Comparison of ENCODE assay signal across 25 cellular contexts in genomic region chr2:54076577-54076976, GRCh38.
"Had no signal": no experiment of that assay in that cellular context is flagged by ENCODE, and none has a peak within 500 bp of the region (broad histone marks: within the 10 kb centered on the region; RNA-seq: fewer than 3 reads in every experiment).

No MANE protein-coding gene starts in this region.

- H3K4me3 ChIP-seq: adrenal gland, breast epithelium, Peyer's patch had no signal

- H3K36me3 ChIP-seq: adrenal gland, breast epithelium, Peyer's patch had no signal

- H3K9me3 ChIP-seq: adrenal gland, breast epithelium, Peyer's patch had no signal

- H3K27me3 Mint-ChIP-seq: activated CD8-positive, alpha-beta T cell treated with anti-CD3 and anti-CD28 coated beads for 36 hours; activated naive CD8-positive, alpha-beta T cell treated with anti-CD3 and anti-CD28 coated beads, Interleukin-2, amount 10 ng/mL, durations not matched to agents 7 days and 5 days had no signal

- H3K4me1 ChIP-seq: adrenal gland, breast epithelium, Peyer's patch had no signal

- H3K27ac ChIP-seq: adrenal gland, breast epithelium, Peyer's patch, RWPE1 had no signal

- H3K9me3 Mint-ChIP-seq: activated CD8-positive, alpha-beta T cell treated with anti-CD3 and anti-CD28 coated beads for 36 hours; activated naive CD8-positive, alpha-beta T cell treated with anti-CD3 and anti-CD28 coated beads, Interleukin-2, amount 10 ng/mL, durations not matched to agents 7 days and 5 days; T-helper 1 cell treated with Interleukin-12 subunit alpha and Interleukin-12 subunit beta and Interleukin-4 antibody, amounts not matched to agents 30 μg/mL and 1 μg/mL, for 36 hours had no signal

- H3K27me3 ChIP-seq: adrenal gland, breast epithelium, Peyer's patch had no signal

- FAIRE-seq: TTC549 had no signal

- DNase-seq: activated CD4-positive, alpha-beta T cell treated with anti-CD3 and anti-CD28 coated beads for 4 hours; activated CD8-positive, alpha-beta memory T cell treated with anti-CD3 and anti-CD28 coated beads, Interleukin-2, amount 50 U/mL, for 4 hours; activated CD8-positive, alpha-beta T cell treated with anti-CD3 and anti-CD28 coated beads for 36 hours; activated naive CD4-positive, alpha-beta T cell treated with anti-CD3 and anti-CD28 coated beads, Interleukin-2, amount 50 U/mL, for 16 hours; activated naive CD8-positive, alpha-beta T cell treated with anti-CD3 and anti-CD28 coated beads, Interleukin-2, amount 10 ng/mL, durations not matched to agents 7 days and 5 days; adrenal gland; anterior cingulate cortex; central memory CD4-positive, alpha-beta T cell; IMR-90; KG1; NCI-H1092; NCI-H1417 treated with DMSO at 0.1 percent for 48 hours; NCI-H1694 treated with DMSO at 0.1 percent for 48 hours; NCI-H2029 treated with DMSO at 0.1 percent for 48 hours; NCI-H510A treated with DMSO at 0.1 percent for 48 hours; NCI-H69; NK-92 treated with Interleukin-12 subunit alpha and Interleukin-12 subunit beta, amount 100 ng/mL, for 24 hours; Peyer's patch; SHP77 treated with DMSO at 0.1 percent for 48 hours; T-helper 9 cell had no signal

- ATAC-seq: activated CD4-positive, CD25-positive, alpha-beta regulatory T cell treated with anti-CD3 and anti-CD28 coated beads, Interleukin-2, amount 50 U/mL, for 24 hours; activated CD8-positive, alpha-beta T cell treated with anti-CD3 and anti-CD28 coated beads for 36 hours had no signal

- H3K4me3 Mint-ChIP-seq: activated CD8-positive, alpha-beta T cell treated with anti-CD3 and anti-CD28 coated beads for 36 hours; activated naive CD8-positive, alpha-beta T cell treated with anti-CD3 and anti-CD28 coated beads, Interleukin-2, amount 10 ng/mL, durations not matched to agents 7 days and 5 days; T-helper 1 cell treated with Interleukin-12 subunit alpha and Interleukin-12 subunit beta and Interleukin-4 antibody, amounts not matched to agents 30 μg/mL and 1 μg/mL, for 36 hours had no signal
